18 cellular contexts compared by ENCODE assay signal in the genomic region with DNA sequence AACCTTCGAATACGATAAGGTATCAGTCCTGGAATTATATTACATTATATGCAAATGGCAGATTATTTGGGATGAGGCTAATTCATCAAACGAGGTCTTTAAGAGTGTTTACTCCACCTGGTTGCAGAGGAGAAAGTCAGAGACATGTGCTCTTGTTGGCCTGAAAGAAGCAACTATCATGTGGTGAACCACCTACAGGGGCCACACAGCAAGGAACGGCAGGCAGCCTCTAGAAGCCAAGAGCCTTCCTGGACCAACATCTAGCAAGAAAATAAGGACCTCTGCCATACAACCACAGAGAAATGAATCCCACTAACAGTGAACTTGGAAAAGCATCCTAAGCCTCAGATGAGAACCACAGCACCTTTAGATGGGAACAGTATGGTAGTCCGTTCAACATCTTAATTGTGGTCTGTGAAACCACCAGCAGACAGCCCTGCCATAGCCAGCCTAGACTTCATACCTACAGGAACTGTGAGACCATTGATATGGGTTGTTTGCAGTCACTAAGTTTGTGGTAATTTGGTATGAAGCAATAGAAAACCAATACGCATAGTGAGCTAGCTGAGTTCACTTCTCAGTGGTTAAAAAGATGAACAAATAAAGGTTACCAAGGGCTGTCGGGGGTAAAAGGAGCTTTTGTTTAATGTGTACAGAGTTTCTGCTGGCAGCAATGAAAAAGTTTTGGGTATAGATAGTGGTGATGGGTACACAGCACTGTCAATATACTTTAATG.
A peak's percentile ranks its signal among the peaks of the same experiment; 100 is the strongest.
DNase-seq lines count a peak whose midpoint lies in the region; ATAC-seq and TF ChIP-seq lines count a peak whose summit lies in the region.
"Had no signal": no experiment of that assay in that cellular context is flagged by ENCODE, and none has a peak within 500 bp of the region (broad histone marks: within the 10 kb centered on the region; RNA-seq: fewer than 3 reads in every experiment).

No MANE protein-coding gene starts in this region.

- no peaks in the 10 kb centered on the region for H3K27me3 Mint-ChIP-seq in Calu3 (ENCODE audit: unreplicated experiment)
- H3K27me3 Mint-ChIP-seq in stimulated activated memory B cell treated with anti-CD40 and anti-IgM and Interleukin-4, amounts not matched to agents 10 μg/mL and 1 μg/mL and 100 μg/mL, for 72 hours, result no peaks in the 10 kb centered on the region

- TF ChIP-seq CTCF in AG10803 (conservative IDR thresholded peaks at IDR 0.05; ENCODE audit: low read length) (no peak), Calu3 (IDR thresholded peaks at IDR 0.05; ENCODE audit: unreplicated experiment) (no peak)

- ATAC-seq in HG02981 (IDR thresholded peaks at IDR 0.05; ENCODE audit: unreplicated experiment), result no peak
- no peak for ATAC-seq in stimulated activated memory B cell treated with anti-CD40 and anti-IgM and Interleukin-4, amounts not matched to agents 10 μg/mL and 1 μg/mL and 100 μg/mL, for 72 hours
- ATAC-seq: left lung, pancreas had no signal

- H3K4me1 Mint-ChIP-seq in Calu3 (ENCODE audit: low read depth, unreplicated experiment), result peaks cover 23% of the 10 kb centered on the region
- H3K4me1 Mint-ChIP-seq in stimulated activated memory B cell treated with anti-CD40 and anti-IgM and Interleukin-4, amounts not matched to agents 10 μg/mL and 1 μg/mL and 100 μg/mL, for 72 hours, result peaks cover 13% of the 10 kb centered on the region

- H3K27ac Mint-ChIP-seq in Calu3 (ENCODE audit: unreplicated experiment), result no peak overlapping the region
- no peak overlapping the region for H3K27ac Mint-ChIP-seq in stimulated activated memory B cell treated with anti-CD40 and anti-IgM and Interleukin-4, amounts not matched to agents 10 μg/mL and 1 μg/mL and 100 μg/mL, for 72 hours

- DNase-seq in AG10803 (ENCODE audit: low read depth), result peak; percentile 35
- peak; percentile 19 for DNase-seq in KBM-7
- peak; percentile 33 for DNase-seq in RPMI7951 (ENCODE audit: low read depth)
- peak; percentile 52 for DNase-seq in fibroblast of peridontal ligament (ENCODE audit: extremely low read depth)
- DNase-seq in GM19240 (ENCODE audit: insufficient read length, low spot score), result no peak
- DNase-seq in Calu3, result no peak
- DNase-seq: activated CD4-positive, CD25-positive, alpha-beta regulatory T cell treated with anti-CD3 and anti-CD28 coated beads, Interleukin-2, amount 50 U/mL, for 72 hours; left lung; NCI-H187 treated with DMSO at 0.1 percent for 48 hours; NCI-H524; pancreas; RPMI8226; stimulated activated CD4-positive, alpha-beta T cell treated with anti-CD3 and anti-CD28 coated beads, Interleukin-4, amount 100 ng/mL, for 4 hours; T-helper 1 cell had no signal

- no peak overlapping the region for H3K4me3 Mint-ChIP-seq in Calu3 (ENCODE audit: low read depth, unreplicated experiment)
- no peak overlapping the region for H3K4me3 Mint-ChIP-seq in stimulated activated memory B cell treated with anti-CD40 and anti-IgM and Interleukin-4, amounts not matched to agents 10 μg/mL and 1 μg/mL and 100 μg/mL, for 72 hours

- intact Hi-C loops in Calu3 (cut with micrococcal nuclease; ENCODE audit: unreplicated experiment), result no loop called here

- H3K9me3 Mint-ChIP-seq in Calu3 (ENCODE audit: low read depth, unreplicated experiment), result peaks cover 2% of the 10 kb centered on the region
- H3K9me3 Mint-ChIP-seq in stimulated activated memory B cell treated with anti-CD40 and anti-IgM and Interleukin-4, amounts not matched to agents 10 μg/mL and 1 μg/mL and 100 μg/mL, for 72 hours, result peaks cover 3% of the 10 kb centered on the region

- H3K4me3 ChIP-seq in AG10803 (ENCODE audit: low read length), result no peak overlapping the region
- H3K4me3 ChIP-seq: left lung, pancreas, skin epidermis, thyroid gland had no signal

- CTCF ChIA-PET in Calu3 (lab: Charles Lee), result interaction anchor here (0.7 kb wide), 1 partner anchor 250 kb away, joined by 3 read pairs; no protein-coding TSS in a partner anchor

- no peaks in the 10 kb centered on the region for H3K36me3 Mint-ChIP-seq in Calu3 (ENCODE audit: insufficient read depth, unreplicated experiment)
- no peaks in the 10 kb centered on the region for H3K36me3 Mint-ChIP-seq in stimulated activated memory B cell treated with anti-CD40 and anti-IgM and Interleukin-4, amounts not matched to agents 10 μg/mL and 1 μg/mL and 100 μg/mL, for 72 hours

- no TSS peak for BruUV-seq in Calu3 (replicated peaks; lab: Mats Ljungman, UMichigan)

- in situ Hi-C loops in KBM-7 (cut with MboI; ENCODE audit: low pct_unique_long_range_greater_than_20kb, low sequenced_read_pairs), result no loop called here

Comparison
In these comparisons a context has a peak if more than half of its experiments do, and no peak if none do; other contexts are left out.
1. DNase-seq: peak in AG10803 (single experiment), KBM-7 (single experiment), RPMI7951 (single experiment) and fibroblast of peridontal ligament (single experiment); none in GM19240 (single experiment) and Calu3 (single experiment).